ENCODE assay signal across 8 cellular contexts in the genomic region with DNA sequence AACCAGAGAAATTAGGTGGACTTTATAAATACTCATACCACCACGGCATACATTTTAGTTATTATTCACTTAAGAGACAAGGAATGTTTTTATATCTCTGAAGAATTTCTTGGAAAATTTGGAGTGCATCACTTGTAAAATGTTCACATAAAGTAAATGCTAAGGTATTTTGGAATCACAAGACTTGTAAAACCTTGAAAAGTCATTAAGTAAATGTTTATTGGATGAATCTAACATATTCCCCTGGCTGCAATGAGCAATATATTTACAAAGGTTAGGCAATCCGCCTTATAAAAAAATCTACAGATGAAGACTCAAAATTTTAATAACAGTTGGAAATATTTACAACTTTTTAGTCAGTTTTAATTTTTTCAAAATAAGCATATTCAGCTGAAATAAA.
"Had no signal": no experiment of that assay in that cellular context is flagged by ENCODE, and none has a peak within 500 bp of the region (broad histone marks: within the 10 kb centered on the region; RNA-seq: fewer than 3 reads in every experiment).

No MANE protein-coding gene starts in this region.

- DNase-seq: GDM1, GF-D8 had no signal

- FAIRE-seq: G401.6, GM12878, GM12891, GM12892, GM18507, GM19239 had no signal

- ATAC-seq: GM12878 had no signal

- H3K4me3 ChIP-seq: GM12878 had no signal
